ENCODE assay signal across 1 cellular context in the genomic region with DNA sequence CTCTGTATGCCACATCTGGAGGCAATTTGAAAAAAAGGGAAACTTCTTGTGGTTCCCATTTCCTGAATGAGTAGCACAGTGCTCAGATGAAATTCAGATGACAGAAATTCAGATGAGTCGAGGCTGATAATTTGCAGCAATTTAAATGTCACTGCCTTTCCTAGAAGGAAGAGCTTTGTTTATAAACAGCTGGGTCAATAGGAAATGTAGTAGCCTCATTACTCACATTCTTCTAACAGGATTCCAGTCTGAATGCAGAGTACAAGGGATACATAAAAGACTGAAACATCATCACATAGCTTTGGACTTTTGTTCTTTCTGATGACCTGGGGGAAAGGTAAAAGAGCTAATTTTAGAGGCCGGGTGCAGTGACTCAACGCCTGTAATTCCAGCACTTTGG.
TF ChIP-seq lines count a peak whose summit lies in the region.

No MANE protein-coding gene starts in this region.

TF ChIP-seq in IMR-90, 13 proteins besides CTCF, POLR2A, EP300 and RAD21 (continued from another document):
- TF ChIP-seq, protein P1, sequence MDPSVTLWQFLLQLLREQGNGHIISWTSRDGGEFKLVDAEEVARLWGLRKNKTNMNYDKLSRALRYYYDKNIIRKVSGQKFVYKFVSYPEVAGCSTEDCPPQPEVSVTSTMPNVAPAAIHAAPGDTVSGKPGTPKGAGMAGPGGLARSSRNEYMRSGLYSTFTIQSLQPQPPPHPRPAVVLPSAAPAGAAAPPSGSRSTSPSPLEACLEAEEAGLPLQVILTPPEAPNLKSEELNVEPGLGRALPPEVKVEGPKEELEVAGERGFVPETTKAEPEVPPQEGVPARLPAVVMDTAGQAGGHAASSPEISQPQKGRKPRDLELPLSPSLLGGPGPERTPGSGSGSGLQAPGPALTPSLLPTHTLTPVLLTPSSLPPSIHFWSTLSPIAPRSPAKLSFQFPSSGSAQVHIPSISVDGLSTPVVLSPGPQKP (IDR thresholded peaks at IDR 0.05; ENCODE audit: borderline replicate concordance, low read depth, low read length), result no peak
- TF ChIP-seq MAFK (IDR thresholded peaks at IDR 0.05; ENCODE audit: low read depth, low read length) (no peak), MAZ (IDR thresholded peaks at IDR 0.05; ENCODE audit: borderline replicate concordance, low read depth, low read length) (no peak), RCOR1 (IDR thresholded peaks at IDR 0.05; ENCODE audit: insufficient replicate concordance, low read length) (no peak), FOS (IDR thresholded peaks at IDR 0.05; ENCODE audit: low read depth, low read length) (no peak), NFE2L2 (IDR thresholded peaks at IDR 0.05; ENCODE audit: low read depth, low read length) (no peak), SMC3 (IDR thresholded peaks at IDR 0.05; ENCODE audit: low read depth, low read length) (no peak)
